In the genomic region with DNA sequence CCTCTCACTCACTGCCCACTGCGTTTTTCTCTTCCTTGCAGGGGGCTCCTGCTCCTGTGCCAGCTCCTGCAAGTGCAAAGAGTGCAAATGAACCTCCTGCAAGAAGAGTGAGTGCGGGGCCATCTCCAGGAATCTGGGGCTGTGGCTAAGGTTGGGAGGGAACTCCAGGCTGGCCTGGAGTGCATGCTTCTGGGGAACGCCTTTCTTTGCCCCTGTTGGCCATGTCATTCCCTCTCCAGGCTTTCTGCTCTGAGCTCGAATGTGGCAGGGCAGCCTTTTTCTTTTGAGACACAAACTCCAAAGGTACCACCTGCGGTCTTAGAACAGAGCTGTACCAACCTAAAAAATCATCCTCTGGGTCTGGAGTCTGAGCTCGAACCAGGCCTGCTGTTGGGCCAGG, we compare ENCODE assay signal across 17 cellular contexts. TPM values are rescaled to one million over a fixed set of nuclear protein-coding genes. Genes with fewer than 3 reads are reported as not detected.
DNase-seq lines count a peak whose midpoint lies in the region; ATAC-seq and TF ChIP-seq lines count a peak whose summit lies in the region.
"Had no signal": no experiment of that assay in that cellular context is flagged by ENCODE, and none has a peak within 500 bp of the region (broad histone marks: within the 10 kb centered on the region; RNA-seq: fewer than 3 reads in every experiment).

No MANE protein-coding gene starts in this region.

- H3K4me3 ChIP-seq in epithelial cell of proximal tubule (ENCODE audit: low read depth, low read length) (peak overlapping the region; percentile 66), psoas muscle (peak overlapping the region; percentile 64)
- H3K4me3 ChIP-seq: A549 had no signal

- no peak for DNase-seq in activated CD4-positive, alpha-beta T cell treated with anti-CD3 and anti-CD28 coated beads, Interleukin-2, amount 10 ng/mL, durations not matched to agents 7 days and 5 days
- no peak for DNase-seq in activated CD4-positive, alpha-beta T cell treated with anti-CD3 and anti-CD28 coated beads for 1 hour
- DNase-seq in RWPE1 (ENCODE audit: low spot score) (no peak), epithelial cell of proximal tubule (ENCODE audit: low read depth) (no peak), psoas muscle (no peak), activated gamma-delta T cell (lab: John Stamatoyannopoulos, UW) (no peak), SW480 (ENCODE audit: low spot score) (no peak)
- DNase-seq: activated naive CD4-positive, alpha-beta T cell; body of pancreas; dorsolateral prefrontal cortex; NCI-H2081; NCI-H526; PC-3 had no signal

- no peaks in the 10 kb centered on the region for H3K9me3 ChIP-seq in psoas muscle
- H3K9me3 ChIP-seq: A549, body of pancreas had no signal

- H3K27ac Mint-ChIP-seq in activated CD4-positive, alpha-beta T cell treated with anti-CD3 and anti-CD28 coated beads, Interleukin-2, amount 10 ng/mL, durations not matched to agents 7 days and 5 days, result peak overlapping the region; percentile 14
- H3K27ac Mint-ChIP-seq: stimulated activated memory B cell treated with anti-CD40 and anti-IgM and Interleukin-4, amounts not matched to agents 10 μg/mL and 1 μg/mL and 100 μg/mL, for 72 hours had no signal

- peaks cover 2% of the 10 kb centered on the region for H3K9me3 Mint-ChIP-seq in activated CD4-positive, alpha-beta T cell treated with anti-CD3 and anti-CD28 coated beads, Interleukin-2, amount 10 ng/mL, durations not matched to agents 7 days and 5 days
- H3K9me3 Mint-ChIP-seq: stimulated activated memory B cell treated with anti-CD40 and anti-IgM and Interleukin-4, amounts not matched to agents 10 μg/mL and 1 μg/mL and 100 μg/mL, for 72 hours had no signal

- peaks cover 42% of the 10 kb centered on the region for H3K4me1 Mint-ChIP-seq in activated CD4-positive, alpha-beta T cell treated with anti-CD3 and anti-CD28 coated beads, Interleukin-2, amount 10 ng/mL, durations not matched to agents 7 days and 5 days

- CTCF ChIA-PET in activated CD4-positive, alpha-beta T cell treated with anti-CD3 and anti-CD28 coated beads, Interleukin-2, amount 10 ng/mL, durations not matched to agents 7 days and 5 days (lab: Charles Lee), result interaction anchor here (1.0 to 2.1 kb wide), 5 partner anchors 10 to 241 kb away, joined by 3 to 9 read pairs (median 4); a partner anchor contains a TSS
- CTCF ChIA-PET in RWPE1 (lab: Yijun Ruan, JAX), result interaction anchor here (1.1 kb wide), 1 partner anchor 26 kb away, joined by 3 read pairs; no protein-coding TSS in a partner anchor

- H3K4me1 ChIP-seq in psoas muscle, result peaks cover 7% of the 10 kb centered on the region

- H3K27me3 ChIP-seq in psoas muscle (ENCODE audit: insufficient read depth in 3 of 3, low read length in 2 of 3), result no peaks in the 10 kb centered on the region
- H3K27me3 ChIP-seq: body of pancreas had no signal

- no peak for ATAC-seq in psoas muscle
- no peak for ATAC-seq in GM18520 (IDR thresholded peaks at IDR 0.05; ENCODE audit: unreplicated experiment)
- ATAC-seq: A549; PC-3; SK-N-SH treated with all-trans-retinoic acid at 6 μM for 48 hours; stimulated activated memory B cell treated with anti-CD40 and anti-IgM and Interleukin-4, amounts not matched to agents 10 μg/mL and 1 μg/mL and 100 μg/mL, for 72 hours had no signal

- no peaks in the 10 kb centered on the region for H3K36me3 Mint-ChIP-seq in activated CD4-positive, alpha-beta T cell treated with anti-CD3 and anti-CD28 coated beads, Interleukin-2, amount 10 ng/mL, durations not matched to agents 7 days and 5 days (ENCODE audit: low read depth)
- H3K36me3 Mint-ChIP-seq: stimulated activated memory B cell treated with anti-CD40 and anti-IgM and Interleukin-4, amounts not matched to agents 10 μg/mL and 1 μg/mL and 100 μg/mL, for 72 hours had no signal

- no peaks in the 10 kb centered on the region for H3K36me3 ChIP-seq in psoas muscle (ENCODE audit: insufficient read depth in 1 of 2, low read depth in 1 of 2)

- H3K27me3 Mint-ChIP-seq in activated CD4-positive, alpha-beta T cell treated with anti-CD3 and anti-CD28 coated beads, Interleukin-2, amount 10 ng/mL, durations not matched to agents 7 days and 5 days, result peaks cover 18% of the 10 kb centered on the region

- H3K27ac ChIP-seq in RWPE1 (peak overlapping the region; percentile 26; the same call in 1 of the 2 replicates), psoas muscle (no peak overlapping the region)

- 79 to 93% (median 83%) methylated on average over 6 of the region's 6 CpGs for WGBS in psoas muscle, 3 donors

- TF ChIP-seq CTCF in RWPE1 (conservative IDR thresholded peaks at IDR 0.05; ENCODE audit: low read depth) (no peak), epithelial cell of proximal tubule (conservative IDR thresholded peaks at IDR 0.05; ENCODE audit: low read depth, low read length) (no peak), psoas muscle (IDR thresholded peaks at IDR 0.05) (no peak)

- H3K4me3 Mint-ChIP-seq in activated CD4-positive, alpha-beta T cell treated with anti-CD3 and anti-CD28 coated beads, Interleukin-2, amount 10 ng/mL, durations not matched to agents 7 days and 5 days, result no peak overlapping the region

- POLR2A ChIA-PET in activated CD4-positive, alpha-beta T cell treated with anti-CD3 and anti-CD28 coated beads, Interleukin-2, amount 10 ng/mL, durations not matched to agents 7 days and 5 days (lab: Charles Lee), result no interaction called here
- POLR2A ChIA-PET in RWPE1 (lab: Yijun Ruan, JAX; ENCODE audit: low non-redundant PET), result no interaction called here

- intact Hi-C loops in psoas muscle (cut with DNase I), result no loop called here

RNA-seq across cellular contexts. Expression of a gene that starts 7.4 kb away (rescaled TPM):
- total RNA-seq in activated CD4-positive, alpha-beta T cell treated with anti-CD3 and anti-CD28 coated beads, Interleukin-2, amount 10 ng/mL, durations not matched to agents 7 days and 5 days, result 100 to 1,000 TPM; 100 to 154 TPM
- total RNA-seq in epithelial cell of proximal tubule (724 and 1,203 TPM in 2 replicates), psoas muscle (100 to 1,000 TPM in 2 of 4 donors, 10 to 100 TPM in 2; 44.1 to 669 (median 256) TPM)
- 100 to 1,000 TPM; 122 to 556 (median 477) TPM for polyA plus RNA-seq in psoas muscle
- total RNA-seq: PC-3 had no signal
- polyA plus RNA-seq: A549 had no signal

RNA-seq across cellular contexts. Expression of a gene that starts 9.8 kb away (rescaled TPM):
- 100 to 1,000 TPM; 146 to 268 TPM for total RNA-seq in activated CD4-positive, alpha-beta T cell treated with anti-CD3 and anti-CD28 coated beads, Interleukin-2, amount 10 ng/mL, durations not matched to agents 7 days and 5 days
- 1,146 and 1,559 TPM in 2 replicates for total RNA-seq in epithelial cell of proximal tubule
- total RNA-seq in psoas muscle, result 1,000 to 10,000 TPM in 3 of 4 donors, 100 to 1,000 TPM in 1; 342 to 5,614 (median 2,291) TPM
- polyA plus RNA-seq in psoas muscle, result over 10,000 TPM in 1 of 3 donors, 1,000 to 10,000 TPM in 2; 1,603 to 11,565 (median 3,170) TPM

RNA-seq across cellular contexts. Expression of a gene that starts 14.3 kb away (rescaled TPM):
- total RNA-seq in activated CD4-positive, alpha-beta T cell treated with anti-CD3 and anti-CD28 coated beads, Interleukin-2, amount 10 ng/mL, durations not matched to agents 7 days and 5 days, result not detected
- 19.1 and 124 TPM in 2 replicates for total RNA-seq in epithelial cell of proximal tubule
- total RNA-seq in psoas muscle, result 100 to 1,000 TPM in 1 of 4 donors, 10 to 100 TPM in 1, 1 to 10 TPM in 2; 1.4 to 288 (median 12.8) TPM
- polyA plus RNA-seq in psoas muscle, result 100 to 1,000 TPM in 2 of 3 donors, 10 to 100 TPM in 1; 21.8 to 569 (median 300) TPM
- polyA plus RNA-seq: A549 had no signal

RNA-seq across cellular contexts. Expression of a gene that starts 20.3 kb away (rescaled TPM):
- total RNA-seq in activated CD4-positive, alpha-beta T cell treated with anti-CD3 and anti-CD28 coated beads, Interleukin-2, amount 10 ng/mL, durations not matched to agents 7 days and 5 days, result not detected
- total RNA-seq in epithelial cell of proximal tubule, result 26.0 and 62.4 TPM in 2 replicates
- 1,000 to 10,000 TPM in 1 of 4 donors, 10 to 100 TPM in 1, 1 to 10 TPM in 2; 4.0 to 1,028 (median 22.4) TPM for total RNA-seq in psoas muscle
- 1,000 to 10,000 TPM in 2 of 3 donors, 100 to 1,000 TPM in 1; 128 to 4,396 (median 1,331) TPM for polyA plus RNA-seq in psoas muscle
- total RNA-seq: PC-3 had no signal

RNA-seq across cellular contexts. Expression of a gene that starts 28.8 kb away (rescaled TPM):
- 1 to 10 TPM; 3.0 to 3.8 TPM for total RNA-seq in activated CD4-positive, alpha-beta T cell treated with anti-CD3 and anti-CD28 coated beads, Interleukin-2, amount 10 ng/mL, durations not matched to agents 7 days and 5 days
- total RNA-seq in epithelial cell of proximal tubule (1.0 and 5.1 TPM in 2 replicates), psoas muscle (10 to 100 TPM in 1 of 4 donors, 1 to 10 TPM in 1, under 1 TPM in 1, not detected in 1; 0.57 to 10.5 (median 5.9) TPM)
- polyA plus RNA-seq in psoas muscle, result 1 to 10 TPM in 2 of 3 donors, under 1 TPM in 1; 0.80 to 7.3 (median 2.5) TPM
- total RNA-seq: body of pancreas, PC-3 had no signal
